8 cellular contexts compared by ENCODE assay signal in the genomic region with DNA sequence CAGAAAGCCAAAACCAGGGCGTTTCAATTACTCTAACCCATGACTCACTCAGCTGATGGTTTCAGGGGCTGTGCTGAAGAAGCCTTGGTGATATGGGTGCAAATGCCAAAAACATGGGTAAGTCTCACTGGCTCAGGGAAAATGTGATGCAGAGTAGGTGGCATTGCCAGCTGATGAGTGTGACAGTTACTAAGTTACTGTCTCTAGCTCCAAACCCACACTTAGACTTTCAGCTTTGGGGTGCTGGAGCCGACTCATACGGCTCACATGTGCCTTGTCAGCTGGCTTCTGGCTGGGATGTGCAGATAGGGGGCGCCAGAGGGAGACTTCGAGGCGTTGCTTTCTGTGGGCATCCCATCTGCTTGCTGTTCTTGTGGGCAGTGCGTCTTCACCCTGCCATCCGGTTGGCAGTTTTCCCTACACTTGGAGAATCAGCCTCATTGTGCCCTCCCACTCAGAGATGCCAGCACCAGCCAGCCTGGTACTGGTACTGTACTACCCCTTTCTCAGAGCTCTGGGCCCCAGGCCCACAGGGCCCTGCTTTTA. TPM values are rescaled to one million over a fixed set of nuclear protein-coding genes. Genes with fewer than 3 reads are reported as not detected.
DNase-seq lines count a peak whose midpoint lies in the region; ATAC-seq, FAIRE-seq and TF ChIP-seq lines count a peak whose summit lies in the region.

No MANE protein-coding gene starts in this region.

- H3K4me1 ChIP-seq in MM.1S (ENCODE audit: low read length) = no peaks in the 10 kb centered on the region
- H3K4me1 ChIP-seq in pancreas = peaks cover 39 to 56% (median 42%) of the 10 kb centered on the region in 3 donors

- peaks cover 37% of the 10 kb centered on the region for H3K27me3 Mint-ChIP-seq in activated CD4-positive, alpha-beta memory T cell treated with anti-CD3 and anti-CD28 coated beads for 36 hours

- H3K9me3 Mint-ChIP-seq in activated CD4-positive, alpha-beta memory T cell treated with anti-CD3 and anti-CD28 coated beads for 36 hours = no peaks in the 10 kb centered on the region

- WGBS in pancreas, 2 donors = 15 to 16% methylated on average over 8 of the region's 8 CpGs

- H3K9me2 ChIP-seq in MM.1S (replicated peaks; ENCODE audit: insufficient read depth, low read length) = no peaks in the 10 kb centered on the region

- H3K36me3 Mint-ChIP-seq in activated CD4-positive, alpha-beta memory T cell treated with anti-CD3 and anti-CD28 coated beads for 36 hours = no peaks in the 10 kb centered on the region

- no peaks in the 10 kb centered on the region for H4K20me1 ChIP-seq in MM.1S (ENCODE audit: insufficient read depth, low read length)

- H3K4me2 ChIP-seq in MM.1S (ENCODE audit: low read depth, low read length) = no peak overlapping the region

- peak overlapping the region; percentile 26 for H3K27ac Mint-ChIP-seq in activated CD4-positive, alpha-beta memory T cell treated with anti-CD3 and anti-CD28 coated beads for 36 hours

- no peaks in the 10 kb centered on the region for H3K79me2 ChIP-seq in MM.1S (ENCODE audit: low read length)

- H3K27me3 ChIP-seq in MM.1S (replicated peaks; ENCODE audit: insufficient read depth, low read length) = peaks cover 42% of the 10 kb centered on the region
- no peaks in the 10 kb centered on the region for H3K27me3 ChIP-seq in pancreas

- CTCF ChIA-PET in activated CD4-positive, alpha-beta memory T cell treated with anti-CD3 and anti-CD28 coated beads for 36 hours (lab: Charles Lee) = interaction anchor here (0.5 to 2.8 kb wide), 26 partner anchors 8 to 251 kb away, joined by 3 to 33 read pairs (median 6); no protein-coding TSS in a partner anchor

- no peak overlapping the region for H3K4me3 ChIP-seq in GM12864 (ENCODE audit: low read depth, low read length)
- H3K4me3 ChIP-seq in MM.1S (ENCODE audit: low read length) = no peak overlapping the region
- H3K4me3 ChIP-seq in pancreas = no peak overlapping the region

- no peaks in the 10 kb centered on the region for H3F3A ChIP-seq in MM.1S (ENCODE audit: insufficient read depth, low read length)

- FAIRE-seq in pancreas (lab: Jason Lieb, UNC) = no peak

- DNase-seq in GM12864 (ENCODE audit: low read depth) = no peak
- DNase-seq in MM.1S = peak; percentile 39
- peak; percentile 93 for DNase-seq in activated CD4-positive, alpha-beta memory T cell treated with anti-CD3 and anti-CD28 coated beads for 36 hours
- DNase-seq in pancreas = peak; percentile 68 to 86 (median 80)
- no peak for DNase-seq in NCI-H187 treated with DMSO at 0.1 percent for 48 hours (lab: John Stamatoyannopoulos, UW)

- peak; percentile 72 for ATAC-seq in esophagus mucosa
- ATAC-seq in pancreas = peak; percentile 51 to 71 (median 66)
- ATAC-seq in HG02588 (IDR thresholded peaks at IDR 0.05; ENCODE audit: unreplicated experiment) = no peak
- no peak for ATAC-seq in GM19455 (IDR thresholded peaks at IDR 0.05; ENCODE audit: unreplicated experiment)

- no peak overlapping the region for H3K27ac ChIP-seq in MM.1S (ENCODE audit: low read length)
- peak overlapping the region in 3 of 4 donors; percentile 17 to 75 (median 75) for H3K27ac ChIP-seq in pancreas

- H3K9ac ChIP-seq in MM.1S (ENCODE audit: low read length) = no peak overlapping the region

- H3K36me3 ChIP-seq in MM.1S (replicated peaks; ENCODE audit: insufficient read depth, low read length) (no peaks in the 10 kb centered on the region), pancreas (no peaks in the 10 kb centered on the region)

- TF ChIP-seq CTCF in GM12864 (IDR thresholded peaks at IDR 0.05; ENCODE audit: low read depth, low read length, missing control alignments) (peak; percentile 77), MM.1S (IDR thresholded peaks at IDR 0.05; ENCODE audit: low read length) (peak; percentile 51), pancreas (IDR thresholded peaks at IDR 0.05) (peak; percentile 17 to 55 (median 46))

- H2AFZ ChIP-seq in MM.1S (ENCODE audit: low read length) = no peak overlapping the region

- H3K4me3 Mint-ChIP-seq in activated CD4-positive, alpha-beta memory T cell treated with anti-CD3 and anti-CD28 coated beads for 36 hours = no peak overlapping the region

- POLR2A ChIA-PET in activated CD4-positive, alpha-beta memory T cell treated with anti-CD3 and anti-CD28 coated beads for 36 hours (lab: Charles Lee) = interaction anchor here (0.8 kb wide), 1 partner anchor 171 kb away, joined by 3 read pairs; no protein-coding TSS in a partner anchor

- peaks cover 16% of the 10 kb centered on the region for H3K4me1 Mint-ChIP-seq in activated CD4-positive, alpha-beta memory T cell treated with anti-CD3 and anti-CD28 coated beads for 36 hours (ENCODE audit: low read depth)

- intact Hi-C loops in activated CD4-positive, alpha-beta memory T cell treated with anti-CD3 and anti-CD28 coated beads for 36 hours (cut with micrococcal nuclease) = loop anchor here (1.0 kb wide), 3 partner anchors 22 to 105 kb away; no protein-coding TSS in a partner anchor
- intact Hi-C loops in pancreas (cut with DNase I) = no loop called here

- H3K9me3 ChIP-seq in MM.1S (replicated peaks; ENCODE audit: insufficient read depth, low read length) (no peaks in the 10 kb centered on the region), pancreas (no peaks in the 10 kb centered on the region)

RNA-seq across cellular contexts. Expression of a gene that starts 11.1 kb away (rescaled TPM):
- total RNA-seq in activated CD4-positive, alpha-beta memory T cell treated with anti-CD3 and anti-CD28 coated beads for 36 hours = 1 to 10 TPM; 3.5 to 3.7 TPM
- total RNA-seq in esophagus mucosa (113 TPM), pancreas (100 to 1,000 TPM in 3 of 6 donors, 10 to 100 TPM in 3; 57.5 to 336 (median 90.6) TPM)
- polyA plus RNA-seq in pancreas = 100 to 1,000 TPM; 111 to 238 TPM

RNA-seq across cellular contexts. Expression of a gene that starts 30.2 kb away (rescaled TPM):
- total RNA-seq in activated CD4-positive, alpha-beta memory T cell treated with anti-CD3 and anti-CD28 coated beads for 36 hours = not detected
- total RNA-seq in esophagus mucosa (17.9 TPM), pancreas (10 to 100 TPM in 3 of 6 donors, 1 to 10 TPM in 3; 4.8 to 18.3 (median 9.0) TPM)
- 1 to 10 TPM; 8.1 to 9.1 TPM for polyA plus RNA-seq in pancreas

RNA-seq across cellular contexts. Expression of a gene that starts 52.5 kb away (rescaled TPM):
- under 1 TPM; 0.10 to 0.12 TPM for total RNA-seq in activated CD4-positive, alpha-beta memory T cell treated with anti-CD3 and anti-CD28 coated beads for 36 hours
- not detected for total RNA-seq in esophagus mucosa
- total RNA-seq in pancreas = 1 to 10 TPM in 4 of 6 donors, under 1 TPM in 2; 0.60 to 3.3 (median 1.6) TPM
- 1 to 10 TPM; 1.5 to 3.2 TPM for polyA plus RNA-seq in pancreas

Comparison
In these comparisons a context has a peak if more than half of its experiments do, and no peak if none do; other contexts are left out.
1. DNase-seq: peak in MM.1S (single experiment), activated CD4-positive, alpha-beta memory T cell treated with anti-CD3 and anti-CD28 coated beads for 36 hours (single experiment) and pancreas (6 of 6); none in GM12864 (single experiment) and NCI-H187 treated with DMSO at 0.1 percent for 48 hours (single experiment).
2. ATAC-seq: peak in esophagus mucosa (single experiment) and pancreas (4 of 4); none in HG02588 (single experiment) and GM19455 (single experiment).
3. RNA of a gene that starts 11.1 kb away (total RNA-seq): 57.5 to 336 TPM in pancreas and 113 TPM in esophagus mucosa (single experiment); 3.5 to 3.7 TPM in activated CD4-positive, alpha-beta memory T cell treated with anti-CD3 and anti-CD28 coated beads for 36 hours; every median in the first group is over 10 times any median in the second.
4. RNA of a gene that starts 30.2 kb away (total RNA-seq): 17.9 TPM in esophagus mucosa (single experiment) and 4.8 to 18.3 TPM in pancreas; not detected in activated CD4-positive, alpha-beta memory T cell treated with anti-CD3 and anti-CD28 coated beads for 36 hours; every median in the first group is over 4 times any median in the second.
5. Peak in every context shown above with its lines, with median percentiles within 50 percentile points of each other: CTCF ChIP-seq.